Comparison of ENCODE assay signal across 12 cellular contexts in the genomic region with DNA sequence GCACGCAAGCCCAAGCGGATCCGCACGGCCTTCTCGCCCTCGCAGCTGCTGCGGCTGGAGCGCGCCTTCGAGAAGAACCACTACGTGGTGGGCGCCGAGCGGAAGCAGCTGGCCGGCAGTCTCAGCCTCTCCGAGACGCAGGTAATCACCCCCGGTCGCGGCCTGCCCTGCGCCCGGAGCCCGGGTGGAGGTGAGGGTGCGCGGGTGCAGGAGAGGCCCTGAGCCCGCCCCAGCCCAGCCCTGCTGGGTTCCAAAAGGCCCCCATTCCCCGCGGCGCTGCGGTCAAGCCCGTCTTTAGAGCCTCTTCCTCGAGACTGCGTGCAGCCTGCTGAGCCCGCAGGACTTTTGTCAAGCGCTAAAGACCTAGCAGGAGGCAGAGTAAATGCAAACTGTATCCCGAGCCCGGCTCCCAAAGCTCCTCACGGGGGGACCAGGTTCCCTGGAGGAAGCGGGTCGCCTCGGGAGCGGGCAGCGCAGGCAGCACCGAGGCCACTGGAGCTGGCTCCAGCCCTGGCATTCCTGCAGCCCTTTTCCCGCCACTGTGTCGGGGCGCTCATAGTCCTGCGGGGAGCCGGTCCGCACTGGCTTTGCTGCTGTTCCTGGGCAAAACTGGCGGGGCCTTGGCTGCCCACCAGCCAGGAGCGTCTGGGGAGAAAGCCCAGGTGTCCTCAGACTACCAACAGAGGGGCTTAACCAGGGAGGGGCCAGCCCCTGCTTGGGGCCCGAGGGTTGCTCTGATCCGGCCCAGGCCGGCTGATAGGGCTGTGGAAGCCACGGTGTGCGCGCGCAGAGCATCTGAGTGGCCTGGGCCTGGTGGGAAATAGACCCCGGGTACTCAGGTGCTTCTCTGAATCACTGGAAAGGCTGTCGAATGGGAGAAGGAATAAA. TPM values are rescaled to one million over a fixed set of nuclear protein-coding genes. Genes with fewer than 3 reads are reported as not detected.
DNase-seq lines count a peak whose midpoint lies in the region; ATAC-seq and TF ChIP-seq lines count a peak whose summit lies in the region.
"Had no signal": no experiment of that assay in that cellular context is flagged by ENCODE, and none has a peak within 500 bp of the region (broad histone marks: within the 10 kb centered on the region; RNA-seq: fewer than 3 reads in every experiment).

No MANE protein-coding gene starts in this region.

- H3K4me1 Mint-ChIP-seq in activated naive CD8-positive, alpha-beta T cell treated with anti-CD3 and anti-CD28 coated beads, Interleukin-2, amount 50 U/mL, for 24 hours, result peaks cover 11% of the 10 kb centered on the region
- peaks cover 4% of the 10 kb centered on the region for H3K4me1 Mint-ChIP-seq in nephron progenitor cell

- H3K4me3 Mint-ChIP-seq in activated naive CD8-positive, alpha-beta T cell treated with anti-CD3 and anti-CD28 coated beads, Interleukin-2, amount 50 U/mL, for 24 hours, result no peak overlapping the region
- no peak overlapping the region for H3K4me3 Mint-ChIP-seq in nephron progenitor cell
- H3K4me3 Mint-ChIP-seq: activated naive CD4-positive, alpha-beta T cell treated with anti-CD3 and anti-CD28 coated beads, Interleukin-2, amount 50 U/mL, for 24 hours; IgD-negative memory B cell had no signal

- TF ChIP-seq CTCF in GM12865 (IDR thresholded peaks at IDR 0.05; ENCODE audit: insufficient read depth, low read depth, low read length, missing control alignments) (no peak), nephron progenitor cell (IDR thresholded peaks at IDR 0.05) (no peak)

- no peak overlapping the region for H3K27ac Mint-ChIP-seq in activated naive CD8-positive, alpha-beta T cell treated with anti-CD3 and anti-CD28 coated beads, Interleukin-2, amount 50 U/mL, for 24 hours
- no peak overlapping the region for H3K27ac Mint-ChIP-seq in nephron progenitor cell
- H3K27ac Mint-ChIP-seq: activated naive CD4-positive, alpha-beta T cell treated with anti-CD3 and anti-CD28 coated beads, Interleukin-2, amount 50 U/mL, for 24 hours had no signal

- DNase-seq in GM12865 (ENCODE audit: low read depth) (peak; percentile 40), nephron progenitor cell (peak; percentile 51), DMS 273 treated with DMSO at 0.1 percent for 48 hours (lab: John Stamatoyannopoulos, UW) (no peak), cerebellum (ENCODE audit: low spot score) (no peak), MV-4-11 (lab: John Stamatoyannopoulos, UW) (no peak)
- peak; percentile 16 for DNase-seq in activated naive CD8-positive, alpha-beta T cell treated with anti-CD3 and anti-CD28 coated beads, Interleukin-2, amount 50 U/mL, for 24 hours
- no peak for DNase-seq in activated CD4-positive, alpha-beta T cell treated with anti-CD3 and anti-CD28 coated beads for 1 hour

- peaks cover 49% of the 10 kb centered on the region for H3K27me3 Mint-ChIP-seq in activated naive CD8-positive, alpha-beta T cell treated with anti-CD3 and anti-CD28 coated beads, Interleukin-2, amount 50 U/mL, for 24 hours
- no peaks in the 10 kb centered on the region for H3K27me3 Mint-ChIP-seq in nephron progenitor cell (ENCODE audit: low read depth, poor library complexity)

- peak; percentile 45 for ATAC-seq in GM21825 (IDR thresholded peaks at IDR 0.05; ENCODE audit: unreplicated experiment)
- no peak for ATAC-seq in activated naive CD8-positive, alpha-beta T cell treated with anti-CD3 and anti-CD28 coated beads, Interleukin-2, amount 50 U/mL, for 24 hours

- no peaks in the 10 kb centered on the region for H3K9me3 Mint-ChIP-seq in activated naive CD8-positive, alpha-beta T cell treated with anti-CD3 and anti-CD28 coated beads, Interleukin-2, amount 50 U/mL, for 24 hours
- peaks cover 5% of the 10 kb centered on the region for H3K9me3 Mint-ChIP-seq in nephron progenitor cell
- H3K9me3 Mint-ChIP-seq: activated naive CD4-positive, alpha-beta T cell treated with anti-CD3 and anti-CD28 coated beads, Interleukin-2, amount 50 U/mL, for 24 hours; IgD-negative memory B cell had no signal

- no peak overlapping the region for H3K4me3 ChIP-seq in GM12865 (ENCODE audit: low read depth, low read length)

- no peaks in the 10 kb centered on the region for H3K36me3 Mint-ChIP-seq in activated naive CD8-positive, alpha-beta T cell treated with anti-CD3 and anti-CD28 coated beads, Interleukin-2, amount 50 U/mL, for 24 hours (ENCODE audit: low read depth)
- no peaks in the 10 kb centered on the region for H3K36me3 Mint-ChIP-seq in nephron progenitor cell (ENCODE audit: low read depth)
- H3K36me3 Mint-ChIP-seq: activated naive CD4-positive, alpha-beta T cell treated with anti-CD3 and anti-CD28 coated beads, Interleukin-2, amount 50 U/mL, for 24 hours; IgD-negative memory B cell had no signal

RNA-seq across cellular contexts. Expression of a gene that starts 7.3 kb away (rescaled TPM):
- not detected for total RNA-seq in cerebellum
- total RNA-seq: fibroblast of villous mesenchyme, subcutaneous adipose tissue had no signal

RNA-seq across cellular contexts. Expression of a gene that starts 37.4 kb away (rescaled TPM):
- 0.82 TPM for total RNA-seq in cerebellum

Comparison
In these comparisons a context has a peak if more than half of its experiments do, and no peak if none do; other contexts are left out.
1. DNase-seq: peak in GM12865 (single experiment), activated naive CD8-positive, alpha-beta T cell treated with anti-CD3 and anti-CD28 coated beads, Interleukin-2, amount 50 U/mL, for 24 hours (single experiment) and nephron progenitor cell (single experiment); none in DMS 273 treated with DMSO at 0.1 percent for 48 hours (single experiment), cerebellum (single experiment), MV-4-11 (single experiment) and activated CD4-positive, alpha-beta T cell treated with anti-CD3 and anti-CD28 coated beads for 1 hour (single experiment).